Comparison of ENCODE assay signal across 9 cellular contexts in the genomic region with DNA sequence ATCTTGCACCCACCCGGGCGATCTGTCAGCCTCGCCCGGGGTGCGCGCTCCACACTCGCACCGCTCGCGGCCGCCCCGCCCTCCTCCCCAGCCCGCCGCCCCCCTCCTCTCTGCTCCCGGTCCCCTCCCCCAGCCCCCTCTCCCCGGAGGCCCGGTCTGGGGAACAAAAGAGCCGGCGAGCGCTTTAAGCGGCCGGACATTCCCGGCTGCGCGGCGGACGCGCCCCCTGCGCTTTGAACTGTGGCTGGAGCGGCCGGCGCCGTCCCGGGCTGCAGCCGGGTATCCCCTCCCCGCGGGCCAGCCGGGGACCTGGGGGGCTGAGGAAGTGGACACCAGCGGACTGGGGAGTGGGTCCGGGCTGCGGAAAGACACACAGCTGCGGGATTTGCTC. TPM values are rescaled to one million over a fixed set of nuclear protein-coding genes. Genes with fewer than 3 reads are reported as not detected.
A peak's percentile ranks its signal among the peaks of the same experiment; 100 is the strongest.
DNase-seq lines count a peak whose midpoint lies in the region; ATAC-seq, FAIRE-seq and TF ChIP-seq lines count a peak whose summit lies in the region.
"Had no signal": no experiment of that assay in that cellular context is flagged by ENCODE, and none has a peak within 500 bp of the region (broad histone marks: within the 10 kb centered on the region; RNA-seq: fewer than 3 reads in every experiment).

A gene (minus strand): TSS at position 27 of the 391 bp plus-strand sequence. CDS start 214 bp downstream, outside the sequence.

- intact Hi-C loops in activated CD4-positive, alpha-beta T cell treated with anti-CD3 and anti-CD28 coated beads for 36 hours (cut with DNase I, micrococcal nuclease) = no loop called here
- intact Hi-C loops in K562 (cut with micrococcal nuclease) = no loop called here

- WGBS in K562 (ENCODE audit: insufficient coverage, low coverage, missing lambda C conversion rate) = 15% methylated on average over 19 of the region's 42 CpGs
- WGBS in thymus = 1% methylated on average over 42 of the region's 42 CpGs

- no peak within 1 kb of the TSS for H3K9ac ChIP-seq in K562 (ENCODE audit: insufficient read depth in 1 of 2, low read depth in 2 of 2, low read length in 2 of 2)

- peaks cover 71 to 75% of the 10 kb centered on the region in 2 experiments for H3K27me3 ChIP-seq in K562 (ENCODE audit: control insufficient read depth in 2 of 2, insufficient read depth in 2 of 2, low read length in 2 of 2)
- H3K27me3 ChIP-seq in thymus (ENCODE audit: control insufficient read depth, insufficient read depth) = peaks cover 65% of the 10 kb centered on the region

- in situ Hi-C loops in K562 (cut with MboI) = no loop called here

- no peak for DNase-seq in activated CD4-positive, alpha-beta T cell treated with anti-CD3 and anti-CD28 coated beads for 36 hours
- DNase-seq in activated CD4-positive, alpha-beta T cell treated with anti-CD3 and anti-CD28 coated beads for 1 hour = no peak
- peak in 2 of 4 experiments; percentile 31 to 38 for DNase-seq in K562 (ENCODE audit: extremely low read depth in 1 of 4, low spot score in 3 of 4)
- DNase-seq in left kidney (ENCODE audit: low read depth, low spot score) = peak; percentile 91
- DNase-seq in NCI-H2107 (lab: John Stamatoyannopoulos, UW) = no peak
- DNase-seq in NCI-H1092 treated with DMSO at 0.1 percent for 48 hours (lab: John Stamatoyannopoulos, UW) = no peak
- no peak for DNase-seq in germinal center (ENCODE audit: low spot score)

- H3K27me3 Mint-ChIP-seq in activated CD4-positive, alpha-beta T cell treated with anti-CD3 and anti-CD28 coated beads for 36 hours = peaks cover 55% of the 10 kb centered on the region

- H3K9me3 ChIP-seq in K562 (replicated peaks; ENCODE audit: control insufficient read depth, insufficient read depth, low read depth, low read length) = no peaks in the 10 kb centered on the region
- no peaks in the 10 kb centered on the region for H3K9me3 ChIP-seq in thymus (ENCODE audit: control insufficient read depth)

- peak within 1 kb of the TSS; percentile 62 for H3K4me3 Mint-ChIP-seq in activated CD4-positive, alpha-beta T cell treated with anti-CD3 and anti-CD28 coated beads for 36 hours

- H3K4me3 ChIP-seq in K562 (no peak within 1 kb of the TSS), thymus (ENCODE audit: low read length) (peak within 1 kb of the TSS; percentile 42)

- peaks cover 10% of the 10 kb centered on the region for H3K4me1 Mint-ChIP-seq in activated CD4-positive, alpha-beta T cell treated with anti-CD3 and anti-CD28 coated beads for 36 hours

- FAIRE-seq in K562 (lab: Jason Lieb, UNC) = no peak
- FAIRE-seq: G401.6 had no signal

- H3K36me3 Mint-ChIP-seq in activated CD4-positive, alpha-beta T cell treated with anti-CD3 and anti-CD28 coated beads for 36 hours (ENCODE audit: low read depth) = no peaks in the 10 kb centered on the region

- H2AFZ ChIP-seq in K562 (ENCODE audit: low read depth, low read length) = no peak within 1 kb of the TSS

- no peaks in the 10 kb centered on the region for H3K79me2 ChIP-seq in K562 (ENCODE audit: control insufficient read depth, insufficient read depth, low read length)

- H3K27ac Mint-ChIP-seq in activated CD4-positive, alpha-beta T cell treated with anti-CD3 and anti-CD28 coated beads for 36 hours = no peak within 1 kb of the TSS

- H3K9me3 Mint-ChIP-seq in activated CD4-positive, alpha-beta T cell treated with anti-CD3 and anti-CD28 coated beads for 36 hours (ENCODE audit: low read depth) = no peaks in the 10 kb centered on the region

- no peaks in the 10 kb centered on the region for H3K9me1 ChIP-seq in K562 (ENCODE audit: control insufficient read depth, insufficient read depth, low read length)

- POLR2A ChIA-PET in activated CD4-positive, alpha-beta T cell treated with anti-CD3 and anti-CD28 coated beads for 36 hours (lab: Charles Lee) = no interaction called here
- POLR2A ChIA-PET in K562 (lab: Yijun Ruan, JAX) = no interaction called here

- TF ChIP-seq CTCF in K562 (IDR thresholded peaks at IDR 0.05 in 2 of 3, conservative IDR thresholded peaks at IDR 0.05 in 1 of 3; ENCODE audit: insufficient read depth in 2 of 3, low read depth in 1 of 3, low read length in 3 of 3) = no peak

- peaks cover 17% of the 10 kb centered on the region for H4K20me1 ChIP-seq in K562 (replicated peaks; ENCODE audit: control insufficient read depth, insufficient read depth, low read length)

- TF ChIP-seq EP300 in K562 (IDR thresholded peaks at IDR 0.05; ENCODE audit: low read length) = no peak

- H3K27ac ChIP-seq in K562 (ENCODE audit: extremely low read depth, low read depth, low read length) (no peak within 1 kb of the TSS), thymus (ENCODE audit: low read depth) (no peak within 1 kb of the TSS)

- H3K4me1 ChIP-seq in K562 (replicated peaks in 1 of 2; ENCODE audit: control insufficient read depth in 2 of 2, insufficient read depth in 2 of 2, low read length in 2 of 2) (peaks cover 0 to 15% of the 10 kb centered on the region in 2 experiments; a peak in 1 of 5 replicates), thymus (ENCODE audit: control insufficient read depth, insufficient read depth, low read length) (no peaks in the 10 kb centered on the region)

- no peak for TF ChIP-seq POLR2A in K562 (conservative IDR thresholded peaks at IDR 0.05)

- H3K36me3 ChIP-seq in K562 (ENCODE audit: control insufficient read depth, insufficient read depth, low read length) = no peaks in the 10 kb centered on the region
- no peaks in the 10 kb centered on the region for H3K36me3 ChIP-seq in thymus (ENCODE audit: control insufficient read depth, insufficient read depth)

- ATAC-seq in activated CD4-positive, alpha-beta T cell treated with anti-CD3 and anti-CD28 coated beads for 36 hours = no peak
- ATAC-seq in K562 = no peak

- TF ChIP-seq RAD21 in K562 (CRISPR knock-in tag; conservative IDR thresholded peaks at IDR 0.05 in 1 of 2, IDR thresholded peaks at IDR 0.05 in 1 of 2) = no peak

- BruUV-seq in K562 (replicated peaks; lab: Mats Ljungman, UMichigan) = no TSS peak

- CTCF ChIA-PET in activated CD4-positive, alpha-beta T cell treated with anti-CD3 and anti-CD28 coated beads for 36 hours (lab: Charles Lee) = interaction anchor here (0.8 to 1.7 kb wide), 3 partner anchors 32 to 323 kb away, joined by 3 to 7 read pairs (median 3); no protein-coding TSS in a partner anchor
- CTCF ChIA-PET in K562 (lab: Yijun Ruan, JAX; ENCODE audit: low intra/inter-chr PET ratio) = no interaction called here

- no peak within 1 kb of the TSS for H3K4me2 ChIP-seq in K562 (ENCODE audit: insufficient read depth, low read length)

TF ChIP-seq in K562, 482 proteins besides CTCF, POLR2A, EP300 and RAD21:
- TF ChIP-seq TCF3 (CRISPR knock-in tag; IDR thresholded peaks at IDR 0.05) = no peak
- TF ChIP-seq ZNF589 (CRISPR knock-in tag; IDR thresholded peaks at IDR 0.05; ENCODE audit: low read depth) = no peak
- TF ChIP-seq, protein P1, sequence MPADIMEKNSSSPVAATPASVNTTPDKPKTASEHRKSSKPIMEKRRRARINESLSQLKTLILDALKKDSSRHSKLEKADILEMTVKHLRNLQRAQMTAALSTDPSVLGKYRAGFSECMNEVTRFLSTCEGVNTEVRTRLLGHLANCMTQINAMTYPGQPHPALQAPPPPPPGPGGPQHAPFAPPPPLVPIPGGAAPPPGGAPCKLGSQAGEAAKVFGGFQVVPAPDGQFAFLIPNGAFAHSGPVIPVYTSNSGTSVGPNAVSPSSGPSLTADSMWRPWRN (IDR thresholded peaks at IDR 0.05; ENCODE audit: low read depth) = no peak
- TF ChIP-seq PCBP1 (IDR thresholded peaks at IDR 0.05; ENCODE audit: low read depth, low read length, poor library complexity, severe bottlenecking) = peak; percentile 30
- no peak for TF ChIP-seq ZNF436 (CRISPR knock-in tag; IDR thresholded peaks at IDR 0.05)

RNA-seq across cellular contexts. Expression of the gene that starts here (rescaled TPM):
- total RNA-seq in activated CD4-positive, alpha-beta T cell treated with anti-CD3 and anti-CD28 coated beads for 36 hours = not detected
- total RNA-seq in K562 (2011; cell fraction: chromatin; rRNA removed; ENCODE audit: low replicate concordance) = not detected in 2 replicates
- total RNA-seq in K562 (2011; cell fraction: nucleolus; rRNA removed) = not detected in 2 replicates
- not detected in 2 replicates for total RNA-seq in K562 (2011; cell fraction: nucleoplasm; rRNA removed)
- total RNA-seq in K562 (2014; rRNA removed) = not detected in 2 replicates
- not detected in 2 replicates for total RNA-seq in K562 (2014; rRNA removed; fragmentation: Illumina TruSeq; extraction: Trizol)
- total RNA-seq in K562 (2015; rRNA removed; fragmentation: Illumina TruSeq; extraction: Trizol) = not detected in 2 replicates
- total RNA-seq in K562 (2021) = 0.07 TPM in 1 of 2 replicates, not detected in the other
- not detected in 2 replicates for polyA plus RNA-seq in K562 (2011; rRNA removed)
- polyA plus RNA-seq in K562 (2011; cell fraction: cytosol; rRNA removed) = not detected in 2 replicates
- polyA plus RNA-seq in K562 (2011; cell fraction: nucleus; rRNA removed) = not detected in 2 replicates
- polyA plus RNA-seq in K562 (2012) = not detected in 2 replicates
- polyA plus RNA-seq in K562 (2014; fragmentation: Illumina TruSeq; extraction: Trizol) = not detected in 2 replicates
- polyA plus RNA-seq in K562 (2014; fragmentation: Nextera tagmentation; extraction: Ambion mirVana) = not detected
- 0.03 TPM in 1 of 2 replicates, not detected in the other for polyA plus RNA-seq in K562 (2014; rRNA removed)
- not detected in 2 replicates for polyA minus RNA-seq in K562 (2011; rRNA and poly(A)+ RNA removed)
- not detected in 2 replicates for polyA minus RNA-seq in K562 (2011; cell fraction: cytosol; rRNA and poly(A)+ RNA removed)
- not detected in 2 replicates for polyA minus RNA-seq in K562 (2011; cell fraction: nucleus; rRNA and poly(A)+ RNA removed)
- 0.50 TPM for polyA plus RNA-seq in thymus
